ENCODE assay signal across 1 cellular context in the genomic region with DNA sequence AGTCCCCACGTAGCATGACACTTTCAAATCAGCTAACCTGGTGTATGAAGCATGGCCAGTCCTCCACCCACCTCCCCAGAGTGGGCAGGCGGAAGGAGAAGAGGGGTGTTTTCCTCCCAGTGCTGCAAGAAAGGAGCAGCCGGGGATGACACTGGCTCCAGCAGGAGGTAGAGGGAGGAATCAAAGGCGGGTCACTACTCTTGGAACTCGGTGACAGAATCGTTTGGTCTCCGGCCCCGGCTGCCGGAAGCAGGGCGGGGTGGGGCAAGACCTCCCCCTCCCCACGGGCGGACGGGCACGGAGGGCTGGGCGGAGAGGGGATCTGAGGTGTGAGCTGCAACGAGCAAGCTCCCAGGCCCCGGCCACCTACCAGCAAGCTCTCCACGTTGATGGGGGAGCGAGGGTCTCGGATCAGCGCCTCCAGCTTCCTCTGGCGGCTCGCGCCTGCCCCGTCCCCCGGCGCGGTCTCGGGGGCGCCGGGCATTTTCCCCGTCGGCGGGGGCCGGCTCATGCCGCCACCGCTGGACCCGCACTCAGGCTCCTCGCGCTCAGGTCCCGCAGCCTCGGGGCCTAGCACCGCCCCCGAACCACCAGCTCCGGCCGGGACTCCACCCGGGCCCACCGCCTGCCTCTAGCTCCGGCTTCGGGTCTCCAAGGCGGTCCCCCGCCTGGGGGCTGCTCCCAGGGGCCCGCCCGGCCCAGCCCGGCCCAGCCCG.
TF ChIP-seq lines count a peak whose summit lies in the region.

No MANE protein-coding gene starts in this region.

TF ChIP-seq in K562, 482 proteins besides CTCF, POLR2A, EP300 and RAD21 (continued from another document and continues in another):
- TF ChIP-seq, protein P1, sequence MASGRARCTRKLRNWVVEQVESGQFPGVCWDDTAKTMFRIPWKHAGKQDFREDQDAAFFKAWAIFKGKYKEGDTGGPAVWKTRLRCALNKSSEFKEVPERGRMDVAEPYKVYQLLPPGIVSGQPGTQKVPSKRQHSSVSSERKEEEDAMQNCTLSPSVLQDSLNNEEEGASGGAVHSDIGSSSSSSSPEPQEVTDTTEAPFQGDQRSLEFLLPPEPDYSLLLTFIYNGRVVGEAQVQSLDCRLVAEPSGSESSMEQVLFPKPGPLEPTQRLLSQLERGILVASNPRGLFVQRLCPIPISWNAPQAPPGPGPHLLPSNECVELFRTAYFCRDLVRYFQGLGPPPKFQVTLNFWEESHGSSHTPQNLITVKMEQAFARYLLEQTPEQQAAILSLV (tag; IDR thresholded peaks at IDR 0.05), result no peak
- TF ChIP-seq, protein P2, sequence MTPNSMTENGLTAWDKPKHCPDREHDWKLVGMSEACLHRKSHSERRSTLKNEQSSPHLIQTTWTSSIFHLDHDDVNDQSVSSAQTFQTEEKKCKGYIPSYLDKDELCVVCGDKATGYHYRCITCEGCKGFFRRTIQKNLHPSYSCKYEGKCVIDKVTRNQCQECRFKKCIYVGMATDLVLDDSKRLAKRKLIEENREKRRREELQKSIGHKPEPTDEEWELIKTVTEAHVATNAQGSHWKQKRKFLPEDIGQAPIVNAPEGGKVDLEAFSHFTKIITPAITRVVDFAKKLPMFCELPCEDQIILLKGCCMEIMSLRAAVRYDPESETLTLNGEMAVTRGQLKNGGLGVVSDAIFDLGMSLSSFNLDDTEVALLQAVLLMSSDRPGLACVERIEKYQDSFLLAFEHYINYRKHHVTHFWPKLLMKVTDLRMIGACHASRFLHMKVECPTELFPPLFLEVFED (CRISPR knock-in tag; conservative IDR thresholded peaks at IDR 0.05), result no peak
- TF ChIP-seq SP1 (CRISPR knock-in tag; IDR thresholded peaks at IDR 0.05), result no peak
- TF ChIP-seq ZSCAN29 (IDR thresholded peaks at IDR 0.05), result no peak
- TF ChIP-seq KLF16 (IDR thresholded peaks at IDR 0.05), result no peak
- TF ChIP-seq NCOA2 (IDR thresholded peaks at IDR 0.05; ENCODE audit: partially characterized antibody in 2 of 2), result no peak
- TF ChIP-seq ESRRB (CRISPR knock-in tag; IDR thresholded peaks at IDR 0.05; ENCODE audit: borderline replicate concordance), result no peak
- TF ChIP-seq, protein P3, sequence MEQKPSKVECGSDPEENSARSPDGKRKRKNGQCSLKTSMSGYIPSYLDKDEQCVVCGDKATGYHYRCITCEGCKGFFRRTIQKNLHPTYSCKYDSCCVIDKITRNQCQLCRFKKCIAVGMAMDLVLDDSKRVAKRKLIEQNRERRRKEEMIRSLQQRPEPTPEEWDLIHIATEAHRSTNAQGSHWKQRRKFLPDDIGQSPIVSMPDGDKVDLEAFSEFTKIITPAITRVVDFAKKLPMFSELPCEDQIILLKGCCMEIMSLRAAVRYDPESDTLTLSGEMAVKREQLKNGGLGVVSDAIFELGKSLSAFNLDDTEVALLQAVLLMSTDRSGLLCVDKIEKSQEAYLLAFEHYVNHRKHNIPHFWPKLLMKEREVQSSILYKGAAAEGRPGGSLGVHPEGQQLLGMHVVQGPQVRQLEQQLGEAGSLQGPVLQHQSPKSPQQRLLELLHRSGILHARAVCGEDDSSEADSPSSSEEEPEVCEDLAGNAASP (IDR thresholded peaks at IDR 0.05), result no peak
- no peak for TF ChIP-seq COPS2 (conservative IDR thresholded peaks at IDR 0.05)
- TF ChIP-seq CTBP1 (IDR thresholded peaks at IDR 0.05; ENCODE audit: borderline replicate concordance), result no peak; the same call in 1 of the 2 replicates
- TF ChIP-seq, protein P4, sequence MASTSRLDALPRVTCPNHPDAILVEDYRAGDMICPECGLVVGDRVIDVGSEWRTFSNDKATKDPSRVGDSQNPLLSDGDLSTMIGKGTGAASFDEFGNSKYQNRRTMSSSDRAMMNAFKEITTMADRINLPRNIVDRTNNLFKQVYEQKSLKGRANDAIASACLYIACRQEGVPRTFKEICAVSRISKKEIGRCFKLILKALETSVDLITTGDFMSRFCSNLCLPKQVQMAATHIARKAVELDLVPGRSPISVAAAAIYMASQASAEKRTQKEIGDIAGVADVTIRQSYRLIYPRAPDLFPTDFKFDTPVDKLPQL (IDR thresholded peaks at IDR 0.05; ENCODE audit: extremely low read depth, insufficient read length), result no peak
- TF ChIP-seq SUPT5H (IDR thresholded peaks at IDR 0.05), result no peak
- TF ChIP-seq, protein P5, sequence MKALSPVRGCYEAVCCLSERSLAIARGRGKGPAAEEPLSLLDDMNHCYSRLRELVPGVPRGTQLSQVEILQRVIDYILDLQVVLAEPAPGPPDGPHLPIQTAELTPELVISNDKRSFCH (CRISPR knock-in tag; IDR thresholded peaks at IDR 0.05), result no peak
- TF ChIP-seq, protein P5 (tag; IDR thresholded peaks at IDR 0.05), result no peak
- TF ChIP-seq FOS (IDR thresholded peaks at IDR 0.05; ENCODE audit: extremely low read depth, insufficient read length), result no peak
- no peak for TF ChIP-seq KLF6 (CRISPR knock-in tag; IDR thresholded peaks at IDR 0.05; ENCODE audit: borderline replicate concordance)
- TF ChIP-seq ZNF197 (CRISPR knock-in tag; IDR thresholded peaks at IDR 0.05; ENCODE audit: low read depth), result no peak
- TF ChIP-seq E2F3 (CRISPR knock-in tag; IDR thresholded peaks at IDR 0.05), result no peak
- TF ChIP-seq, protein P6, sequence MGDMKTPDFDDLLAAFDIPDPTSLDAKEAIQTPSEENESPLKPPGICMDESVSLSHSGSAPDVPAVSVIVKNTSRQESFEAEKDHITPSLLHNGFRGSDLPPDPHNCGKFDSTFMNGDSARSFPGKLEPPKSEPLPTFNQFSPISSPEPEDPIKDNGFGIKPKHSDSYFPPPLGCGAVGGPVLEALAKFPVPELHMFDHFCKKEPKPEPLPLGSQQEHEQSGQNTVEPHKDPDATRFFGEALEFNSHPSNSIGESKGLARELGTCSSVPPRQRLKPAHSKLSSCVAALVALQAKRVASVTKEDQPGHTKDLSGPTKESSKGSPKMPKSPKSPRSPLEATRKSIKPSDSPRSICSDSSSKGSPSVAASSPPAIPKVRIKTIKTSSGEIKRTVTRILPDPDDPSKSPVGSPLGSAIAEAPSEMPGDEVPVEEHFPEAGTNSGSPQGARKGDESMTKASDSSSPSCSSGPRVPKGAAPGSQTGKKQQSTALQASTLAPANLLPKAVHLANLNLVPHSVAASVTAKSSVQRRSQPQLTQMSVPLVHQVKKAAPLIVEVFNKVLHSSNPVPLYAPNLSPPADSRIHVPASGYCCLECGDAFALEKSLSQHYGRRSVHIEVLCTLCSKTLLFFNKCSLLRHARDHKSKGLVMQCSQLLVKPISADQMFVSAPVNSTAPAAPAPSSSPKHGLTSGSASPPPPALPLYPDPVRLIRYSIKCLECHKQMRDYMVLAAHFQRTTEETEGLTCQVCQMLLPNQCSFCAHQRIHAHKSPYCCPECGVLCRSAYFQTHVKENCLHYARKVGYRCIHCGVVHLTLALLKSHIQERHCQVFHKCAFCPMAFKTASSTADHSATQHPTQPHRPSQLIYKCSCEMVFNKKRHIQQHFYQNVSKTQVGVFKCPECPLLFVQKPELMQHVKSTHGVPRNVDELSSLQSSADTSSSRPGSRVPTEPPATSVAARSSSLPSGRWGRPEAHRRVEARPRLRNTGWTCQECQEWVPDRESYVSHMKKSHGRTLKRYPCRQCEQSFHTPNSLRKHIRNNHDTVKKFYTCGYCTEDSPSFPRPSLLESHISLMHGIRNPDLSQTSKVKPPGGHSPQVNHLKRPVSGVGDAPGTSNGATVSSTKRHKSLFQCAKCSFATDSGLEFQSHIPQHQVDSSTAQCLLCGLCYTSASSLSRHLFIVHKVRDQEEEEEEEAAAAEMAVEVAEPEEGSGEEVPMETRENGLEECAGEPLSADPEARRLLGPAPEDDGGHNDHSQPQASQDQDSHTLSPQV (IDR thresholded peaks at IDR 0.05), result no peak
- TF ChIP-seq MAZ (CRISPR knock-in tag; conservative IDR thresholded peaks at IDR 0.05 in 1 of 2, IDR thresholded peaks at IDR 0.05 in 1 of 2), result peak; percentile 43 to 49; a peak in 3 of 4 replicates
- TF ChIP-seq, protein P7, sequence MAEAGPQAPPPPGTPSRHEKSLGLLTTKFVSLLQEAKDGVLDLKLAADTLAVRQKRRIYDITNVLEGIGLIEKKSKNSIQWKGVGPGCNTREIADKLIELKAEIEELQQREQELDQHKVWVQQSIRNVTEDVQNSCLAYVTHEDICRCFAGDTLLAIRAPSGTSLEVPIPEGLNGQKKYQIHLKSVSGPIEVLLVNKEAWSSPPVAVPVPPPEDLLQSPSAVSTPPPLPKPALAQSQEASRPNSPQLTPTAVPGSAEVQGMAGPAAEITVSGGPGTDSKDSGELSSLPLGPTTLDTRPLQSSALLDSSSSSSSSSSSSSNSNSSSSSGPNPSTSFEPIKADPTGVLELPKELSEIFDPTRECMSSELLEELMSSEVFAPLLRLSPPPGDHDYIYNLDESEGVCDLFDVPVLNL (CRISPR knock-in tag; IDR thresholded peaks at IDR 0.05; ENCODE audit: low read depth), result 0 out of 2 replicates have a peak, but pooled peaks have one; percentile 47
- no peak for TF ChIP-seq ZNF274 (IDR thresholded peaks at IDR 0.05; ENCODE audit: borderline replicate concordance, low read depth, low read length)
- TF ChIP-seq CXXC5 (CRISPR knock-in tag; IDR thresholded peaks at IDR 0.05), result no peak
- TF ChIP-seq, protein P8, sequence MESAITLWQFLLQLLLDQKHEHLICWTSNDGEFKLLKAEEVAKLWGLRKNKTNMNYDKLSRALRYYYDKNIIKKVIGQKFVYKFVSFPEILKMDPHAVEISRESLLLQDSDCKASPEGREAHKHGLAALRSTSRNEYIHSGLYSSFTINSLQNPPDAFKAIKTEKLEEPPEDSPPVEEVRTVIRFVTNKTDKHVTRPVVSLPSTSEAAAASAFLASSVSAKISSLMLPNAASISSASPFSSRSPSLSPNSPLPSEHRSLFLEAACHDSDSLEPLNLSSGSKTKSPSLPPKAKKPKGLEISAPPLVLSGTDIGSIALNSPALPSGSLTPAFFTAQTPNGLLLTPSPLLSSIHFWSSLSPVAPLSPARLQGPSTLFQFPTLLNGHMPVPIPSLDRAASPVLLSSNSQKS (CRISPR knock-in tag; IDR thresholded peaks at IDR 0.05), result no peak
- TF ChIP-seq DIDO1 (tag; IDR thresholded peaks at IDR 0.05; ENCODE audit: low read depth), result no peak
- TF ChIP-seq HSF4 (CRISPR knock-in tag; IDR thresholded peaks at IDR 0.05; ENCODE audit: borderline replicate concordance), result no peak
- TF ChIP-seq FOXM1 (IDR thresholded peaks at IDR 0.05; ENCODE audit: low read depth), result no peak
- TF ChIP-seq FOXM1 (CRISPR knock-in tag; IDR thresholded peaks at IDR 0.05; ENCODE audit: low read depth), result no peak
- TF ChIP-seq ZBED1 (IDR thresholded peaks at IDR 0.05), result no peak
- TF ChIP-seq, protein P9, sequence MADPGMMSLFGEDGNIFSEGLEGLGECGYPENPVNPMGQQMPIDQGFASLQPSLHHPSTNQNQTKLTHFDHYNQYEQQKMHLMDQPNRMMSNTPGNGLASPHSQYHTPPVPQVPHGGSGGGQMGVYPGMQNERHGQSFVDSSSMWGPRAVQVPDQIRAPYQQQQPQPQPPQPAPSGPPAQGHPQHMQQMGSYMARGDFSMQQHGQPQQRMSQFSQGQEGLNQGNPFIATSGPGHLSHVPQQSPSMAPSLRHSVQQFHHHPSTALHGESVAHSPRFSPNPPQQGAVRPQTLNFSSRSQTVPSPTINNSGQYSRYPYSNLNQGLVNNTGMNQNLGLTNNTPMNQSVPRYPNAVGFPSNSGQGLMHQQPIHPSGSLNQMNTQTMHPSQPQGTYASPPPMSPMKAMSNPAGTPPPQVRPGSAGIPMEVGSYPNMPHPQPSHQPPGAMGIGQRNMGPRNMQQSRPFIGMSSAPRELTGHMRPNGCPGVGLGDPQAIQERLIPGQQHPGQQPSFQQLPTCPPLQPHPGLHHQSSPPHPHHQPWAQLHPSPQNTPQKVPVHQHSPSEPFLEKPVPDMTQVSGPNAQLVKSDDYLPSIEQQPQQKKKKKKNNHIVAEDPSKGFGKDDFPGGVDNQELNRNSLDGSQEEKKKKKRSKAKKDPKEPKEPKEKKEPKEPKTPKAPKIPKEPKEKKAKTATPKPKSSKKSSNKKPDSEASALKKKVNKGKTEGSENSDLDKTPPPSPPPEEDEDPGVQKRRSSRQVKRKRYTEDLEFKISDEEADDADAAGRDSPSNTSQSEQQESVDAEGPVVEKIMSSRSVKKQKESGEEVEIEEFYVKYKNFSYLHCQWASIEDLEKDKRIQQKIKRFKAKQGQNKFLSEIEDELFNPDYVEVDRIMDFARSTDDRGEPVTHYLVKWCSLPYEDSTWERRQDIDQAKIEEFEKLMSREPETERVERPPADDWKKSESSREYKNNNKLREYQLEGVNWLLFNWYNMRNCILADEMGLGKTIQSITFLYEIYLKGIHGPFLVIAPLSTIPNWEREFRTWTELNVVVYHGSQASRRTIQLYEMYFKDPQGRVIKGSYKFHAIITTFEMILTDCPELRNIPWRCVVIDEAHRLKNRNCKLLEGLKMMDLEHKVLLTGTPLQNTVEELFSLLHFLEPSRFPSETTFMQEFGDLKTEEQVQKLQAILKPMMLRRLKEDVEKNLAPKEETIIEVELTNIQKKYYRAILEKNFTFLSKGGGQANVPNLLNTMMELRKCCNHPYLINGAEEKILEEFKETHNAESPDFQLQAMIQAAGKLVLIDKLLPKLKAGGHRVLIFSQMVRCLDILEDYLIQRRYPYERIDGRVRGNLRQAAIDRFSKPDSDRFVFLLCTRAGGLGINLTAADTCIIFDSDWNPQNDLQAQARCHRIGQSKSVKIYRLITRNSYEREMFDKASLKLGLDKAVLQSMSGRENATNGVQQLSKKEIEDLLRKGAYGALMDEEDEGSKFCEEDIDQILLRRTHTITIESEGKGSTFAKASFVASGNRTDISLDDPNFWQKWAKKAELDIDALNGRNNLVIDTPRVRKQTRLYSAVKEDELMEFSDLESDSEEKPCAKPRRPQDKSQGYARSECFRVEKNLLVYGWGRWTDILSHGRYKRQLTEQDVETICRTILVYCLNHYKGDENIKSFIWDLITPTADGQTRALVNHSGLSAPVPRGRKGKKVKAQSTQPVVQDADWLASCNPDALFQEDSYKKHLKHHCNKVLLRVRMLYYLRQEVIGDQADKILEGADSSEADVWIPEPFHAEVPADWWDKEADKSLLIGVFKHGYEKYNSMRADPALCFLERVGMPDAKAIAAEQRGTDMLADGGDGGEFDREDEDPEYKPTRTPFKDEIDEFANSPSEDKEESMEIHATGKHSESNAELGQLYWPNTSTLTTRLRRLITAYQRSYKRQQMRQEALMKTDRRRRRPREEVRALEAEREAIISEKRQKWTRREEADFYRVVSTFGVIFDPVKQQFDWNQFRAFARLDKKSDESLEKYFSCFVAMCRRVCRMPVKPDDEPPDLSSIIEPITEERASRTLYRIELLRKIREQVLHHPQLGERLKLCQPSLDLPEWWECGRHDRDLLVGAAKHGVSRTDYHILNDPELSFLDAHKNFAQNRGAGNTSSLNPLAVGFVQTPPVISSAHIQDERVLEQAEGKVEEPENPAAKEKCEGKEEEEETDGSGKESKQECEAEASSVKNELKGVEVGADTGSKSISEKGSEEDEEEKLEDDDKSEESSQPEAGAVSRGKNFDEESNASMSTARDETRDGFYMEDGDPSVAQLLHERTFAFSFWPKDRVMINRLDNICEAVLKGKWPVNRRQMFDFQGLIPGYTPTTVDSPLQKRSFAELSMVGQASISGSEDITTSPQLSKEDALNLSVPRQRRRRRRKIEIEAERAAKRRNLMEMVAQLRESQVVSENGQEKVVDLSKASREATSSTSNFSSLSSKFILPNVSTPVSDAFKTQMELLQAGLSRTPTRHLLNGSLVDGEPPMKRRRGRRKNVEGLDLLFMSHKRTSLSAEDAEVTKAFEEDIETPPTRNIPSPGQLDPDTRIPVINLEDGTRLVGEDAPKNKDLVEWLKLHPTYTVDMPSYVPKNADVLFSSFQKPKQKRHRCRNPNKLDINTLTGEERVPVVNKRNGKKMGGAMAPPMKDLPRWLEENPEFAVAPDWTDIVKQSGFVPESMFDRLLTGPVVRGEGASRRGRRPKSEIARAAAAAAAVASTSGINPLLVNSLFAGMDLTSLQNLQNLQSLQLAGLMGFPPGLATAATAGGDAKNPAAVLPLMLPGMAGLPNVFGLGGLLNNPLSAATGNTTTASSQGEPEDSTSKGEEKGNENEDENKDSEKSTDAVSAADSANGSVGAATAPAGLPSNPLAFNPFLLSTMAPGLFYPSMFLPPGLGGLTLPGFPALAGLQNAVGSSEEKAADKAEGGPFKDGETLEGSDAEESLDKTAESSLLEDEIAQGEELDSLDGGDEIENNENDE (IDR thresholded peaks at IDR 0.05; ENCODE audit: low read depth, low read length), result no peak
- TF ChIP-seq SOX6 (IDR thresholded peaks at IDR 0.05), result no peak
